Comparison of ENCODE assay signal across 1 cellular context in genomic region chr4:26320453-26321325, GRCh38.
TF ChIP-seq lines count a peak whose summit lies in the region.

Gene RBPJ, plus strand, starts transcription at chr4:26321014. Its CDS starts 15 bp downstream, at chr4:26321029.

TF ChIP-seq in K562, 482 proteins besides CTCF, POLR2A, EP300 and RAD21 (continued from another document and continues in another):
- TF ChIP-seq BCLAF1 (IDR thresholded peaks at IDR 0.05; ENCODE audit: borderline replicate concordance in 1 of 2, control insufficient read depth in 1 of 2, low read depth in 2 of 2, low read length in 1 of 2) (no peak), ETV6 (IDR thresholded peaks at IDR 0.05; ENCODE audit: borderline replicate concordance in 1 of 2, low read depth in 2 of 2, low read length in 1 of 2) (no peak), ETV6 (CRISPR knock-in tag; IDR thresholded peaks at IDR 0.05; ENCODE audit: borderline replicate concordance) (no peak), STAT5B (CRISPR knock-in tag; IDR thresholded peaks at IDR 0.05) (no peak), RREB1 (CRISPR knock-in tag; IDR thresholded peaks at IDR 0.05) (0 out of 2 replicates have a peak, but pooled peaks have one; percentile 43), MEF2A (IDR thresholded peaks at IDR 0.05; ENCODE audit: control insufficient read depth, low read depth, low read length) (no peak), ZC3H11A (IDR thresholded peaks at IDR 0.05; ENCODE audit: low read depth, low read length) (no peak), MEIS2 (IDR thresholded peaks at IDR 0.05; ENCODE audit: partially characterized antibody) (peak; percentile 41), DMBX1 (CRISPR knock-in tag; IDR thresholded peaks at IDR 0.05; ENCODE audit: borderline replicate concordance) (no peak), ZKSCAN8 (CRISPR knock-in tag; IDR thresholded peaks at IDR 0.05) (no peak), HCFC1 (IDR thresholded peaks at IDR 0.05; ENCODE audit: low read depth, low read length) (peak; percentile 50), NBN (IDR thresholded peaks at IDR 0.05; ENCODE audit: low read depth) (peak; percentile 80; the same call in 1 of the 2 replicates), CEBPG (CRISPR knock-in tag; IDR thresholded peaks at IDR 0.05) (peak; percentile 6; the same call in 1 of the 2 replicates), CEBPG (tag; conservative IDR thresholded peaks at IDR 0.05 in 1 of 2, IDR thresholded peaks at IDR 0.05 in 1 of 2) (no peak), XRCC5 (IDR thresholded peaks at IDR 0.05; ENCODE audit: low read depth, low read length) (peak; percentile 92; the same call in 1 of the 2 replicates), ZNF140 (CRISPR knock-in tag; IDR thresholded peaks at IDR 0.05) (no peak), ZC3H8 (IDR thresholded peaks at IDR 0.05) (0 out of 2 replicates have a peak, but pooled peaks have one; percentile 9), ZHX1 (conservative IDR thresholded peaks at IDR 0.05; ENCODE audit: low read length) (no peak), FOXP1 (CRISPR knock-in tag; IDR thresholded peaks at IDR 0.05) (peak; percentile 54; the same call in 1 of the 2 replicates), HOXB6 (CRISPR knock-in tag; IDR thresholded peaks at IDR 0.05; ENCODE audit: borderline replicate concordance) (no peak), RBM17 (IDR thresholded peaks at IDR 0.05; ENCODE audit: borderline replicate concordance, low read depth, low read length) (no peak), TAL1 (IDR thresholded peaks at IDR 0.05) (no peak), TGIF2 (CRISPR knock-in tag; IDR thresholded peaks at IDR 0.05) (no peak), ZNF134 (CRISPR knock-in tag; conservative IDR thresholded peaks at IDR 0.05) (no peak), TAF9B (IDR thresholded peaks at IDR 0.05; ENCODE audit: partially characterized antibody) (peak; percentile 67), RBFOX2 (IDR thresholded peaks at IDR 0.05; ENCODE audit: low read depth, low read length) (peak; percentile 77), BHLHE40 (IDR thresholded peaks at IDR 0.05; ENCODE audit: low read length) (peak; percentile 39), ASH1L (IDR thresholded peaks at IDR 0.05; ENCODE audit: borderline replicate concordance, low read depth, partially characterized antibody) (no peak), ETS1 (conservative IDR thresholded peaks at IDR 0.05; ENCODE audit: control insufficient read depth, low read depth, low read length) (peak; percentile 44; the same call in 1 of the 2 replicates), AFF4 (CRISPR knock-in tag; IDR thresholded peaks at IDR 0.05) (peak; percentile 19; the same call in 1 of the 2 replicates), ZEB2 (IDR thresholded peaks at IDR 0.05) (no peak), NFE2L1 (tag; IDR thresholded peaks at IDR 0.05; ENCODE audit: borderline replicate concordance, low read depth) (no peak), TSC22D4 (tag; IDR thresholded peaks at IDR 0.05) (no peak), MLX (CRISPR knock-in tag; conservative IDR thresholded peaks at IDR 0.05) (no peak), MTA1 (IDR thresholded peaks at IDR 0.05; ENCODE audit: borderline replicate concordance) (peak; percentile 60; the same call in 1 of the 2 replicates), ZBTB1 (CRISPR knock-in tag; IDR thresholded peaks at IDR 0.05; ENCODE audit: borderline replicate concordance, low read depth) (no peak), NELFE (IDR thresholded peaks at IDR 0.05; ENCODE audit: insufficient read depth, insufficient read length) (no peak), HNRNPK (IDR thresholded peaks at IDR 0.05; ENCODE audit: low read depth, low read length, poor library complexity, severe bottlenecking) (no peak), RFX5 (IDR thresholded peaks at IDR 0.05; ENCODE audit: low read depth, low read length) (0 out of 2 replicates have a peak, but pooled peaks have one; percentile 29), CBFA2T2 (conservative IDR thresholded peaks at IDR 0.05) (no peak), HMGN3 (IDR thresholded peaks at IDR 0.05; ENCODE audit: borderline replicate concordance, extremely low read depth, insufficient read length, low read depth, low read length) (peak; percentile 52), SRSF1 (IDR thresholded peaks at IDR 0.05; ENCODE audit: low read depth, low read length) (no peak), POLR2AphosphoS5 (IDR thresholded peaks at IDR 0.05; ENCODE audit: control insufficient read depth, insufficient read depth, low read depth, low read length) (peak; percentile 47; the same call in 1 of the 2 replicates), RB1 (IDR thresholded peaks at IDR 0.05; ENCODE audit: low read depth) (peak; percentile 61), NONO (IDR thresholded peaks at IDR 0.05; ENCODE audit: low read depth in 2 of 2, low read length in 1 of 2) (peak in 1 of 2 experiments; percentile 81; a peak in 2 of 4 replicates), TCF7 (IDR thresholded peaks at IDR 0.05; ENCODE audit: borderline replicate concordance) (no peak), MIER1 (IDR thresholded peaks at IDR 0.05; ENCODE audit: low read depth) (peak; percentile 19; the same call in 1 of the 2 replicates), MBD2 (IDR thresholded peaks at IDR 0.05; ENCODE audit: borderline replicate concordance, low read depth) (peak; percentile 47; the same call in 1 of the 2 replicates), ZNF780A (CRISPR knock-in tag; IDR thresholded peaks at IDR 0.05) (no peak), YY1 (IDR thresholded peaks at IDR 0.05; ENCODE audit: borderline replicate concordance in 1 of 3, control insufficient read depth in 1 of 3, extremely low read depth in 1 of 3, insufficient read depth in 3 of 3, insufficient read length in 1 of 3, insufficient replicate concordance in 2 of 3, low read depth in 1 of 3, low read length in 2 of 3) (peak; percentile 49 to 90 (median 75))
